ENCODE assay signal across 8 cellular contexts in genomic region chr14:81464253-81465001, GRCh38.
DNase-seq lines count a peak whose midpoint lies in the region; ATAC-seq and TF ChIP-seq lines count a peak whose summit lies in the region.

No MANE protein-coding gene starts in this region.

- peak overlapping the region; percentile 60 for H3K4me2 ChIP-seq in KMS-11

- in situ Hi-C loops in gastrocnemius medialis (cut with MboI; ENCODE audit: low sequenced_read_pairs in 4 of 4) = loop anchor here (25.0 kb wide), 1 partner anchor 477 kb away; no protein-coding TSS in a partner anchor

- H3K4me1 ChIP-seq in KMS-11 (ENCODE audit: low read depth, poor library complexity, severe bottlenecking) = peaks cover 24% of the 10 kb centered on the region
- no peaks in the 10 kb centered on the region for H3K4me1 ChIP-seq in SJCRH30
- H3K4me1 ChIP-seq in gastrocnemius medialis = peaks cover 3 to 7% of the 10 kb centered on the region in 2 donors

- H3K79me2 ChIP-seq in KMS-11 (ENCODE audit: insufficient read depth, low read depth) = no peaks in the 10 kb centered on the region

- peak; percentile 1 for DNase-seq in GF-D8 (lab: John Stamatoyannopoulos, UW)
- peak; percentile 35 to 82 for DNase-seq in SJCRH30
- DNase-seq in astrocyte of the hippocampus (ENCODE audit: low read depth, low spot score) = peak; percentile 79
- peak; percentile 68 for DNase-seq in iPS DF 4.7 (ENCODE audit: extremely low read depth, low spot score)
- DNase-seq in gastrocnemius medialis = no peak

- H3K4me3 ChIP-seq in KMS-11 (IDR thresholded peaks at IDR 0.05; ENCODE audit: insufficient read depth, low read depth, low read length) (no peak overlapping the region), SJCRH30 (peak overlapping the region; percentile 64), gastrocnemius medialis (peak overlapping the region; percentile 41 to 62 (median 45))

- no peaks in the 10 kb centered on the region for H4K20me1 ChIP-seq in KMS-11 (ENCODE audit: insufficient read depth)

- no peak for TF ChIP-seq POLR2A in gastrocnemius medialis (IDR thresholded peaks at IDR 0.05)

- H3K27ac ChIP-seq in KMS-11 = peak overlapping the region; percentile 79
- H3K27ac ChIP-seq in SJCRH30 = peak overlapping the region; percentile 53
- H3K27ac ChIP-seq in gastrocnemius medialis = peak overlapping the region; percentile 17 to 39 (median 24)

- TF ChIP-seq CTCF in KMS-11 (conservative IDR thresholded peaks at IDR 0.05; ENCODE audit: low read depth, low read length) (peak; percentile 90), gastrocnemius medialis (IDR thresholded peaks at IDR 0.05 in 4 of 5, conservative IDR thresholded peaks at IDR 0.05 in 1 of 5) (peak; percentile 80 to 96 (median 86))

- intact Hi-C loops in gastrocnemius medialis (cut with DNase I; ENCODE audit: low total_unique reads) = loop anchor here (1.0 kb wide), 1 partner anchor 195 kb away; no protein-coding TSS in a partner anchor

- H3K27me3 ChIP-seq in KMS-11 (ENCODE audit: insufficient read depth, low read depth) = no peaks in the 10 kb centered on the region
- no peaks in the 10 kb centered on the region for H3K27me3 ChIP-seq in SJCRH30
- H3K27me3 ChIP-seq in gastrocnemius medialis = no peaks in the 10 kb centered on the region

- no peaks in the 10 kb centered on the region for H3K36me3 ChIP-seq in KMS-11 (ENCODE audit: insufficient read depth)
- no peaks in the 10 kb centered on the region for H3K36me3 ChIP-seq in SJCRH30
- H3K36me3 ChIP-seq in gastrocnemius medialis = no peaks in the 10 kb centered on the region

- peak; percentile 70 for ATAC-seq in GM21737 (IDR thresholded peaks at IDR 0.05; ENCODE audit: unreplicated experiment)
- peak; percentile 60 to 68 for ATAC-seq in gastrocnemius medialis
- ATAC-seq in HG03039 (IDR thresholded peaks at IDR 0.05; ENCODE audit: unreplicated experiment) = no peak

- peak overlapping the region; percentile 77 for H2AFZ ChIP-seq in KMS-11 (ENCODE audit: low read depth)

- H3K9me3 ChIP-seq in SJCRH30 (replicated peaks) (no peaks in the 10 kb centered on the region), gastrocnemius medialis (no peaks in the 10 kb centered on the region)

- peak overlapping the region; percentile 69; the same call in 1 of the 2 replicates for H3K9ac ChIP-seq in KMS-11

Comparison
In these comparisons a context has a peak if more than half of its experiments do, and no peak if none do; other contexts are left out.
1. DNase-seq: peak in GF-D8 (single experiment), SJCRH30 (2 of 2), astrocyte of the hippocampus (single experiment) and iPS DF 4.7 (single experiment); none in gastrocnemius medialis (0 of 2).
2. H3K27ac ChIP-seq: peak in every context shown above with its lines; median percentile 79 in KMS-11; 53 in SJCRH30; 24 in gastrocnemius medialis.